ENCODE assay signal across 13 cellular contexts in the genomic region with DNA sequence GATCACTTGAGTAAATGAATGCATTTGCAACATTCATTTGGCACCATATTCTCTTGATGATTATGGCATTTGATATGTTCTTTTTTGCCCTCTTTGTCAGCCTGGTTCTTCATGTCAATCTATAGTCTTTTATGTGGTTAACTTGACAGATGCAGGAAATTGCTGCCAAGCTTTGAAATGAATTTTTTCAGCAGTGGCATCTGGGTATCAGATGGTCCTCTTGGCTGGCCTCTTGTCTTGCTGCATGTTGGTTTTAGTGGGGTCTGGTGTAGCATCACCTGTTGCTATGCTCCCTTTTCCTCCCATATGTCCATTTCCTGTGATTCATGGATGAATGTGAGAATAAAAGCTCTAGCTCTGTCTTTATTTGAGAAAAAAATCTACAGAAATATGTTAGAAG.
DNase-seq lines count a peak whose midpoint lies in the region; ATAC-seq and TF ChIP-seq lines count a peak whose summit lies in the region.
"Had no signal": no experiment of that assay in that cellular context is flagged by ENCODE, and none has a peak within 500 bp of the region (broad histone marks: within the 10 kb centered on the region; RNA-seq: fewer than 3 reads in every experiment).

No MANE protein-coding gene starts in this region.

- H3K9ac ChIP-seq in neural cell (ENCODE audit: low read length) = no peak overlapping the region

- H3F3A ChIP-seq in neural cell (ENCODE audit: insufficient read depth, low read length, poor library complexity, severe bottlenecking) = no peaks in the 10 kb centered on the region

- H3K27ac ChIP-seq in neural cell (ENCODE audit: low read length) (no peak overlapping the region), coronary artery (no peak overlapping the region)
- H3K27ac ChIP-seq: Peyer's patch had no signal

- DNase-seq in activated CD8-positive, alpha-beta memory T cell treated with anti-CD3 and anti-CD28 coated beads, Interleukin-2, amount 10 ng/mL, durations not matched to agents 7 days and 5 days = no peak
- no peak for DNase-seq in activated CD8-positive, alpha-beta memory T cell treated with anti-CD3 and anti-CD28 coated beads, Interleukin-2, amount 50 U/mL, for 48 hours
- peak; percentile 98 for DNase-seq in NCI-H1694 (lab: John Stamatoyannopoulos, UW)
- DNase-seq in activated gamma-delta T cell treated with anti-CD3 and anti-CD28 coated beads, Interleukin-2, amount 50 U/mL, for 16 hours (ENCODE audit: low read depth) = peak; percentile 5
- no peak for DNase-seq in mesenteric fat pad (ENCODE audit: low spot score)
- no peak for DNase-seq in coronary artery (ENCODE audit: low spot score)
- no peak for DNase-seq in hepatic stellate cell (ENCODE audit: low spot score)
- DNase-seq: Kasumi-1, NCI-H226, Peyer's patch, posterior cingulate gyrus had no signal

- no peaks in the 10 kb centered on the region for H3K9me2 ChIP-seq in neural cell (ENCODE audit: insufficient read depth, low read length)

- no peaks in the 10 kb centered on the region for H4K20me1 ChIP-seq in neural cell (ENCODE audit: insufficient read depth)

- peak; percentile 76 for TF ChIP-seq EP300 in neural cell (conservative IDR thresholded peaks at IDR 0.05; ENCODE audit: poor library complexity, severe bottlenecking)

- H3K36me3 Mint-ChIP-seq in activated CD8-positive, alpha-beta memory T cell treated with anti-CD3 and anti-CD28 coated beads, Interleukin-2, amount 10 ng/mL, durations not matched to agents 7 days and 5 days = peaks cover 23% of the 10 kb centered on the region
- H3K36me3 Mint-ChIP-seq: mesothelial cell of epicardium had no signal

- H3K9me3 ChIP-seq in neural cell (ENCODE audit: low read length) = no peaks in the 10 kb centered on the region
- H3K9me3 ChIP-seq: Peyer's patch had no signal

- TF ChIP-seq CTCF in neural cell (IDR thresholded peaks at IDR 0.05; ENCODE audit: poor library complexity, severe bottlenecking) = no peak
- no peak for TF ChIP-seq CTCF in coronary artery (IDR thresholded peaks at IDR 0.05)

- CTCF ChIA-PET in activated CD8-positive, alpha-beta memory T cell treated with anti-CD3 and anti-CD28 coated beads, Interleukin-2, amount 10 ng/mL, durations not matched to agents 7 days and 5 days (lab: Charles Lee) = interaction anchor here (0.7 to 3.4 kb wide), 11 partner anchors 10 to 168 kb away, joined by 3 to 15 read pairs (median 4); no protein-coding TSS in a partner anchor

- no peak overlapping the region for H3K4me3 ChIP-seq in neural cell (ENCODE audit: low read length)
- H3K4me3 ChIP-seq in coronary artery = no peak overlapping the region
- H3K4me3 ChIP-seq: Peyer's patch had no signal

- H3K4me3 Mint-ChIP-seq in activated CD8-positive, alpha-beta memory T cell treated with anti-CD3 and anti-CD28 coated beads, Interleukin-2, amount 10 ng/mL, durations not matched to agents 7 days and 5 days = no peak overlapping the region
- H3K4me3 Mint-ChIP-seq: mesothelial cell of epicardium had no signal

- H3K27ac Mint-ChIP-seq in activated CD8-positive, alpha-beta memory T cell treated with anti-CD3 and anti-CD28 coated beads, Interleukin-2, amount 10 ng/mL, durations not matched to agents 7 days and 5 days = peak overlapping the region; percentile 92
- H3K27ac Mint-ChIP-seq: mesothelial cell of epicardium had no signal

- H3K36me3 ChIP-seq in neural cell (ENCODE audit: insufficient read depth, low read length) = no peaks in the 10 kb centered on the region
- H3K36me3 ChIP-seq: Peyer's patch had no signal

- H2AFZ ChIP-seq in neural cell (ENCODE audit: low read depth, low read length) = no peak overlapping the region

- H3K4me2 ChIP-seq in neural cell (ENCODE audit: low read length) = no peak overlapping the region

- no peaks in the 10 kb centered on the region for H3K27me3 ChIP-seq in neural cell (ENCODE audit: insufficient read depth, low read depth, low read length)
- H3K27me3 ChIP-seq: Peyer's patch had no signal

- H3K27me3 Mint-ChIP-seq in activated CD8-positive, alpha-beta memory T cell treated with anti-CD3 and anti-CD28 coated beads, Interleukin-2, amount 10 ng/mL, durations not matched to agents 7 days and 5 days = no peaks in the 10 kb centered on the region

- no peaks in the 10 kb centered on the region for H3K9me3 Mint-ChIP-seq in activated CD8-positive, alpha-beta memory T cell treated with anti-CD3 and anti-CD28 coated beads, Interleukin-2, amount 10 ng/mL, durations not matched to agents 7 days and 5 days (ENCODE audit: low read depth)
- H3K9me3 Mint-ChIP-seq: mesothelial cell of epicardium had no signal

- peaks cover 75% of the 10 kb centered on the region for H3K4me1 Mint-ChIP-seq in activated CD8-positive, alpha-beta memory T cell treated with anti-CD3 and anti-CD28 coated beads, Interleukin-2, amount 10 ng/mL, durations not matched to agents 7 days and 5 days
- H3K4me1 Mint-ChIP-seq: mesothelial cell of epicardium had no signal

- no peak for ATAC-seq in activated CD8-positive, alpha-beta memory T cell treated with anti-CD3 and anti-CD28 coated beads, Interleukin-2, amount 10 ng/mL, durations not matched to agents 7 days and 5 days

- no peaks in the 10 kb centered on the region for H3K79me2 ChIP-seq in neural cell (replicated peaks; ENCODE audit: insufficient read depth, low read length)

- no peak for TF ChIP-seq RAD21 in neural cell (conservative IDR thresholded peaks at IDR 0.05)

TF ChIP-seq in neural cell, 6 proteins besides CTCF, POLR2A, EP300 and RAD21:
- TF ChIP-seq MXI1 (conservative IDR thresholded peaks at IDR 0.05; ENCODE audit: poor library complexity, severe bottlenecking) (no peak), POLR2AphosphoS5 (IDR thresholded peaks at IDR 0.05) (peak; percentile 13)

Comparison
In these comparisons a context has a peak if more than half of its experiments do, and no peak if none do; other contexts are left out.
1. DNase-seq: peak in NCI-H1694 (single experiment) and activated gamma-delta T cell treated with anti-CD3 and anti-CD28 coated beads, Interleukin-2, amount 50 U/mL, for 16 hours (single experiment); none in activated CD8-positive, alpha-beta memory T cell treated with anti-CD3 and anti-CD28 coated beads, Interleukin-2, amount 10 ng/mL, durations not matched to agents 7 days and 5 days (single experiment), activated CD8-positive, alpha-beta memory T cell treated with anti-CD3 and anti-CD28 coated beads, Interleukin-2, amount 50 U/mL, for 48 hours (single experiment), mesenteric fat pad (single experiment), coronary artery (single experiment) and hepatic stellate cell (single experiment).